Comparison of ENCODE assay signal across 11 cellular contexts in genomic region chr3:111735271-111735758, GRCh38.
DNase-seq lines count a peak whose midpoint lies in the region; ATAC-seq, FAIRE-seq and TF ChIP-seq lines count a peak whose summit lies in the region.
"Had no signal": no experiment of that assay in that cellular context is flagged by ENCODE, and none has a peak within 500 bp of the region (broad histone marks: within the 10 kb centered on the region; RNA-seq: fewer than 3 reads in every experiment).

No MANE protein-coding gene starts in this region.

- no peak overlapping the region for H3K4me3 Mint-ChIP-seq in activated CD4-positive, alpha-beta T cell treated with anti-CD3 and anti-CD28 coated beads, Interleukin-2, amount 10 ng/mL, durations not matched to agents 7 days and 5 days
- H3K4me3 Mint-ChIP-seq: central memory CD8-positive, alpha-beta T cell; T-helper 1 cell treated with Interleukin-12 subunit alpha and Interleukin-12 subunit beta and Interleukin-4 antibody, amounts not matched to agents 30 μg/mL and 1 μg/mL, for 36 hours had no signal

- 25 to 41% (median 27%) methylated on average over 4 of the region's 4 CpGs for WGBS in small intestine, 3 donors

- no peak for FAIRE-seq in small intestine (lab: Jason Lieb, UNC)

- H3K36me3 Mint-ChIP-seq in activated CD4-positive, alpha-beta T cell treated with anti-CD3 and anti-CD28 coated beads, Interleukin-2, amount 10 ng/mL, durations not matched to agents 7 days and 5 days (ENCODE audit: low read depth), result peaks cover 4% of the 10 kb centered on the region

- H3K27me3 ChIP-seq in SJSA1 (replicated peaks), result no peaks in the 10 kb centered on the region
- H3K27me3 ChIP-seq in small intestine (ENCODE audit: control insufficient read depth in 2 of 2, insufficient read depth in 2 of 2, low read length in 2 of 2), result no peaks in the 10 kb centered on the region

- ATAC-seq in HG02678 (IDR thresholded peaks at IDR 0.05; ENCODE audit: unreplicated experiment), result no peak

- H3K9me3 ChIP-seq in SJSA1 (replicated peaks) (no peaks in the 10 kb centered on the region), small intestine (ENCODE audit: control insufficient read depth, low read depth) (no peaks in the 10 kb centered on the region)

- H3K4me1 ChIP-seq in SJSA1 (replicated peaks) (peaks cover 57% of the 10 kb centered on the region), small intestine (ENCODE audit: control insufficient read depth in 2 of 2, insufficient read depth in 1 of 2, low read depth in 1 of 2, low read length in 1 of 2) (peaks cover 2 to 9% of the 10 kb centered on the region in 2 donors)

- H3K4me1 Mint-ChIP-seq in activated CD4-positive, alpha-beta T cell treated with anti-CD3 and anti-CD28 coated beads, Interleukin-2, amount 10 ng/mL, durations not matched to agents 7 days and 5 days, result peaks cover 19% of the 10 kb centered on the region
- H3K4me1 Mint-ChIP-seq: central memory CD8-positive, alpha-beta T cell had no signal

- H3K9me3 Mint-ChIP-seq in activated CD4-positive, alpha-beta T cell treated with anti-CD3 and anti-CD28 coated beads, Interleukin-2, amount 10 ng/mL, durations not matched to agents 7 days and 5 days, result no peaks in the 10 kb centered on the region
- H3K9me3 Mint-ChIP-seq: central memory CD8-positive, alpha-beta T cell; T-helper 1 cell treated with Interleukin-12 subunit alpha and Interleukin-12 subunit beta and Interleukin-4 antibody, amounts not matched to agents 30 μg/mL and 1 μg/mL, for 36 hours had no signal

- H3K27ac Mint-ChIP-seq in activated CD4-positive, alpha-beta T cell treated with anti-CD3 and anti-CD28 coated beads, Interleukin-2, amount 10 ng/mL, durations not matched to agents 7 days and 5 days, result no peak overlapping the region
- H3K27ac Mint-ChIP-seq: T-helper 1 cell treated with Interleukin-12 subunit alpha and Interleukin-12 subunit beta and Interleukin-4 antibody, amounts not matched to agents 30 μg/mL and 1 μg/mL, for 36 hours had no signal

- POLR2A ChIA-PET in activated CD4-positive, alpha-beta T cell treated with anti-CD3 and anti-CD28 coated beads, Interleukin-2, amount 10 ng/mL, durations not matched to agents 7 days and 5 days (lab: Charles Lee), result no interaction called here

- no peaks in the 10 kb centered on the region for H3K36me3 ChIP-seq in SJSA1
- H3K36me3 ChIP-seq in small intestine (ENCODE audit: control insufficient read depth in 2 of 2, insufficient read depth in 2 of 2, low read length in 2 of 2), result no peaks in the 10 kb centered on the region

- H3K27me3 Mint-ChIP-seq in activated CD4-positive, alpha-beta T cell treated with anti-CD3 and anti-CD28 coated beads, Interleukin-2, amount 10 ng/mL, durations not matched to agents 7 days and 5 days, result no peaks in the 10 kb centered on the region
- H3K27me3 Mint-ChIP-seq: central memory CD8-positive, alpha-beta T cell had no signal

- CTCF ChIA-PET in activated CD4-positive, alpha-beta T cell treated with anti-CD3 and anti-CD28 coated beads, Interleukin-2, amount 10 ng/mL, durations not matched to agents 7 days and 5 days (lab: Charles Lee), result interaction anchor here (1.0 to 1.6 kb wide), 2 partner anchors 10 to 28 kb away, joined by 3 to 4 read pairs; no protein-coding TSS in a partner anchor

- H3K4me3 ChIP-seq in SJSA1 (no peak overlapping the region), foreskin fibroblast (ENCODE audit: low read depth in 1 of 2, low read length in 2 of 2) (no peak overlapping the region), small intestine (ENCODE audit: low read depth in 1 of 2, low read length in 2 of 2) (no peak overlapping the region)

- no peak for TF ChIP-seq CTCF in foreskin fibroblast (IDR thresholded peaks at IDR 0.05; ENCODE audit: low read depth, low read length)

- H3K27ac ChIP-seq in SJSA1 (peak overlapping the region; percentile 94), small intestine (ENCODE audit: low read depth in 1 of 2, low read length in 1 of 2) (no peak overlapping the region), substantia nigra (ENCODE audit: low read depth, low read length, poor library complexity, severe bottlenecking) (no peak overlapping the region)
- H3K27ac ChIP-seq: C4-2B had no signal

- DNase-seq in activated CD4-positive, alpha-beta T cell treated with anti-CD3 and anti-CD28 coated beads for 48 hours, result peak; percentile 39
- DNase-seq in activated CD4-positive, alpha-beta T cell treated with anti-CD3 and anti-CD28 coated beads, Interleukin-2, amount 10 ng/mL, durations not matched to agents 7 days and 5 days, result no peak
- DNase-seq in SJSA1 (ENCODE audit: low read depth in 1 of 2, low spot score in 2 of 2) (peak; percentile 91 to 94), foreskin fibroblast (peak; percentile 83 to 89), small intestine (peak; percentile 19), CD1c-positive myeloid dendritic cell (ENCODE audit: extremely low spot score) (no peak), substantia nigra (lab: John Stamatoyannopoulos, UW) (no peak)

Comparison
In these comparisons a context has a peak if more than half of its experiments do, and no peak if none do; other contexts are left out.
1. DNase-seq: peak in activated CD4-positive, alpha-beta T cell treated with anti-CD3 and anti-CD28 coated beads for 48 hours (single experiment), SJSA1 (2 of 2), foreskin fibroblast (2 of 2) and small intestine (single experiment); none in activated CD4-positive, alpha-beta T cell treated with anti-CD3 and anti-CD28 coated beads, Interleukin-2, amount 10 ng/mL, durations not matched to agents 7 days and 5 days (single experiment), CD1c-positive myeloid dendritic cell (single experiment) and substantia nigra (0 of 49).